In the genomic region with DNA sequence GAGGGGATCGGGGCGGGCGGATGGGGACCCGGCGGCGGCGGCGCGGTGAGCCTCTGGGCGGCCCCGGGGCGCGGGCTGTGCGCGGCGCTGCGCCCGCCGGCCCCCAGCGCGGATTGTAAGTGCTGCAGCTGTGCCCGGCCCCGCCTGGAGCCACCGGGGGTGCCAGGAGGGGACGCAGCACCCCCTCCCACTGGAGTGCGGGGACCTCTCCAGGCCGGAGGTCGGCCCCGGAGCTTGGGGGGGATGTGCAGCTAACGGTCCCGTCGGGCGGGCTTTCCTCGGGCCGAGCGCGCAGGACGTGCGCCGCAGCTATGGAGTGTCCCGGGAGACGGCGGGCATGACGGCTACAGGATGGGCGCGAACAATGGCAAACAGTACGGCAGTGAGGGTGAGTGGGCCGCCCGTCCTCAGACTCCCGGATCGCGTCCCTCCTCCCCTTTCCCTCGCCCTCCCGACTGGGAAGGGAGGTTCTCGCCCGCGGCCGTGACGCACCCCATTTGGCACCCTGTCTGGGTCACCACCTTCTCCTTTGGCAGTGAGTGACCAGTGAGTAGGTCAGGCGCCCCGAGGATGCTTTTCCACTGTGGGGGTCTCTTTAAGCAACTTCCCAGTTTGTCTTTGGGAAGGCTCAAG, we compare ENCODE assay signal across 9 cellular contexts. TPM values are rescaled to one million over a fixed set of nuclear protein-coding genes. Genes with fewer than 3 reads are reported as not detected.
A peak's percentile ranks its signal among the peaks of the same experiment; 100 is the strongest.
DNase-seq lines count a peak whose midpoint lies in the region; ATAC-seq and TF ChIP-seq lines count a peak whose summit lies in the region.
"Had no signal": no experiment of that assay in that cellular context is flagged by ENCODE, and none has a peak within 500 bp of the region (broad histone marks: within the 10 kb centered on the region; RNA-seq: fewer than 3 reads in every experiment).

No MANE protein-coding gene starts in this region.

- H3K4me1 ChIP-seq in esophagus (ENCODE audit: control insufficient read depth in 2 of 2, insufficient read depth in 2 of 2, low read length in 1 of 2) (no peaks in the 10 kb centered on the region), mesodermal cell (ENCODE audit: control insufficient read depth, insufficient read depth, low read length, poor library complexity, severe bottlenecking) (peaks cover 4% of the 10 kb centered on the region), aorta (ENCODE audit: control insufficient read depth in 1 of 2, insufficient read depth in 2 of 2, low read length in 2 of 2) (peaks cover 2 to 9% of the 10 kb centered on the region in 2 donors)

- H3K9me3 Mint-ChIP-seq in natural killer cell, result peaks cover 8 to 10% of the 10 kb centered on the region in 2 donors

- H3K4me1 Mint-ChIP-seq in natural killer cell, result no peaks in the 10 kb centered on the region

- H3K9me3 ChIP-seq in esophagus (ENCODE audit: control insufficient read depth in 2 of 2, insufficient read depth in 1 of 2, low read depth in 1 of 2, low read length in 1 of 2), result no peaks in the 10 kb centered on the region
- no peaks in the 10 kb centered on the region for H3K9me3 ChIP-seq in mesodermal cell (ENCODE audit: control insufficient read depth, low read length)
- no peaks in the 10 kb centered on the region for H3K9me3 ChIP-seq in aorta (ENCODE audit: control insufficient read depth, low read length)

- DNase-seq in AG20443 (ENCODE audit: low spot score) (peak; percentile 67), LHCN-M2 (ENCODE audit: low read depth) (peak; percentile 58), aorta (peak; percentile 81 to 93), GM13977 (ENCODE audit: low spot score) (no peak), natural killer cell (no peak)
- DNase-seq: activated T-cell treated with anti-CD3 and anti-CD28 coated beads, Interleukin-2, amount 50 U/mL, for 4 hours had no signal

- peaks cover 7% of the 10 kb centered on the region for H3K36me3 Mint-ChIP-seq in natural killer cell

- WGBS in esophagus, 2 donors, result 2% methylated on average over 33 to 61 of the region's 61 CpGs
- WGBS in mesodermal cell (ENCODE audit: insufficient coverage in 2 of 2), 2 experiments, result 0% methylated on average over 34 to 51 of the region's 61 CpGs
- WGBS in aorta, 2 donors, result 0 to 1% methylated on average over 46 to 61 of the region's 61 CpGs

- intact Hi-C loops in aorta (cut with DNase I), result loop anchor here (5.0 to 10.0 kb wide), 4 partner anchors 134 to 396 kb away; no protein-coding TSS in a partner anchor
- intact Hi-C loops in natural killer cell (cut with micrococcal nuclease), result no loop called here

- peaks cover 18 to 19% of the 10 kb centered on the region in 2 donors for H3K27me3 Mint-ChIP-seq in natural killer cell (ENCODE audit: low read depth in 2 of 2)

- TF ChIP-seq CTCF in GM13977 (IDR thresholded peaks at IDR 0.05; ENCODE audit: extremely low read depth, insufficient read depth, missing control alignments), result no peak
- no peak for TF ChIP-seq CTCF in natural killer cell (IDR thresholded peaks at IDR 0.05)

- H3K27me3 ChIP-seq in esophagus (ENCODE audit: control insufficient read depth in 1 of 2, insufficient read depth in 2 of 2, low read length in 2 of 2) (no peaks in the 10 kb centered on the region), aorta (ENCODE audit: control insufficient read depth in 1 of 2, insufficient read depth in 2 of 2, low read length in 1 of 2) (no peaks in the 10 kb centered on the region)

- in situ Hi-C loops in GM13977 (cut with MboI; ENCODE audit: low pct_unique_long_range_greater_than_20kb, low sequenced_read_pairs, unreplicated experiment), result no loop called here

- no peak overlapping the region for H3K4me3 Mint-ChIP-seq in natural killer cell
- H3K4me3 Mint-ChIP-seq: activated T-cell treated with anti-CD3 and anti-CD28 coated beads, Interleukin-2, amount 50 U/mL, for 4 hours had no signal

- H3K27ac ChIP-seq in esophagus (ENCODE audit: low read depth in 2 of 2, low read length in 1 of 2), result peak overlapping the region; percentile 70 to 86
- H3K27ac ChIP-seq in mesodermal cell (ENCODE audit: low read depth, low read length, severe bottlenecking), result peak overlapping the region; percentile 70
- H3K27ac ChIP-seq in aorta (ENCODE audit: low read depth in 1 of 2, low read length in 2 of 2), result peak overlapping the region; percentile 29 to 46

- H3K27ac Mint-ChIP-seq in natural killer cell, result no peak overlapping the region

- ATAC-seq in aorta (ENCODE audit: low FRiP score), result peak; percentile 70
- ATAC-seq in HG03039 (IDR thresholded peaks at IDR 0.05; ENCODE audit: unreplicated experiment), result no peak
- no peak for ATAC-seq in natural killer cell

- H3K4me3 ChIP-seq in esophagus (ENCODE audit: low read depth in 1 of 2, low read length in 2 of 2) (peak overlapping the region; percentile 57 to 78), mesodermal cell (ENCODE audit: extremely low read depth, insufficient read depth, low read length, poor library complexity, severe bottlenecking) (peak overlapping the region; percentile 71), aorta (ENCODE audit: low read length in 2 of 2) (peak overlapping the region; percentile 89 to 98)

- no peaks in the 10 kb centered on the region for H3K36me3 ChIP-seq in esophagus (ENCODE audit: control insufficient read depth in 2 of 2, insufficient read depth in 2 of 2, low read length in 1 of 2)
- H3K36me3 ChIP-seq in mesodermal cell (ENCODE audit: control insufficient read depth, insufficient read depth, low read length), result peaks cover 17% of the 10 kb centered on the region
- no peaks in the 10 kb centered on the region for H3K36me3 ChIP-seq in aorta (ENCODE audit: control insufficient read depth in 1 of 2, insufficient read depth in 2 of 2, low read length in 1 of 2)

RNA-seq across cellular contexts. Expression of a gene that starts 0.5 kb away (rescaled TPM):
- total RNA-seq in LHCN-M2 (2014; rRNA removed), result 6.2 and 7.6 TPM in 2 replicates
- 6.8 TPM for polyA plus RNA-seq in LHCN-M2 (2012)
- polyA plus RNA-seq in esophagus, result 1 to 10 TPM; 1.8 to 4.4 TPM
- 25.5 TPM for polyA plus RNA-seq in mesodermal cell (2013, experiment 1 of 2)
- polyA plus RNA-seq in mesodermal cell (2013, experiment 2 of 2), result 21.1 TPM
- total RNA-seq in aorta, result 10 to 100 TPM; 19.9 to 32.7 TPM
- polyA plus RNA-seq in aorta, result 1 to 10 TPM; 3.9 to 9.4 TPM
- total RNA-seq in natural killer cell, result not detected
- total RNA-seq: activated T-cell treated with anti-CD3 and anti-CD28 coated beads, Interleukin-2, amount 50 U/mL, for 4 hours had no signal

Comparison
In these comparisons a context has a peak if more than half of its experiments do, and no peak if none do; other contexts are left out.
1. DNase-seq: peak in AG20443 (single experiment), LHCN-M2 (single experiment) and aorta (2 of 2); none in GM13977 (single experiment) and natural killer cell (single experiment).
2. Peak in every context shown above with its lines, with median percentiles within 50 percentile points of each other: H3K27ac ChIP-seq and H3K4me3 ChIP-seq.